Comparison of ENCODE assay signal across 22 cellular contexts in the genomic region with DNA sequence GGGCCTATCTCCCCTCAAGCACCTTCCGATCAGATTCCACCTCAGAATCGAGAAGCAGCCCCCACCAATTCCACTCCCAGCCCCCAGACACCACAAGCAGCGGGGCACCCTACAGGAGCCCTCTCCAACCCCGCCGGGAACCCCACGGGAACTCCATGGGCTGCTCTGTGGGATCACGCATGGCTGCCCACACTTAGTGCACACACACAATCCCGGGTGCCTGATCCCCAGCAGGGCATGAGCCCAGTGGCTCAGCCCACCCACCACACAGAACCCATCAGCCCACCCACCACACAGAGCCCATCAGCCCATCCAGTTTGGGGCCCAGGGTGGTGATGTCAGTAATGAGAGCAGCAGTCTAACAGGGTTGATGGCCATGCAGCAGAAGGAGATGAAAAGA.
"Had no signal": no experiment of that assay in that cellular context is flagged by ENCODE, and none has a peak within 500 bp of the region (broad histone marks: within the 10 kb centered on the region; RNA-seq: fewer than 3 reads in every experiment).

No MANE protein-coding gene starts in this region.

- FAIRE-seq: colon, frontal cortex had no signal

- ATAC-seq: left ventricle myocardium superior; lower lobe of right lung; naive thymus-derived CD8-positive, alpha-beta T cell; right cardiac atrium; stimulated activated effector memory CD8-positive, alpha-beta T cell treated with anti-CD3 and anti-CD28 coated beads, Interleukin-12 subunit alpha, Interleukin-12 subunit beta, amount 100 ng/mL, for 72 hours; stimulated activated naive CD8-positive, alpha-beta T cell treated with anti-CD3 and anti-CD28 coated beads, Interleukin-15, Interleukin-2, amounts not matched to agents 100 U/mL and 50 U/mL, for 24 hours; upper lobe of right lung had no signal

- DNase-seq: dorsolateral prefrontal cortex; effector CD4-positive, alpha-beta T cell; hypothalamus; immature natural killer cell; islet precursor cell; left ventricle myocardium superior; lower lobe of right lung; naive thymus-derived CD8-positive, alpha-beta T cell; nephron progenitor cell; right cardiac atrium; sigmoid colon; stimulated activated CD4-positive, alpha-beta T cell treated with anti-CD3 and anti-CD28 coated beads, Interleukin-2, amount 100 ng/mL, for 24 hours; stimulated activated CD4-positive, alpha-beta T cell treated with anti-CD3 and anti-CD28 coated beads, Interleukin-4, amount 100 ng/mL, for 24 hours; stimulated activated naive CD8-positive, alpha-beta T cell treated with anti-CD3 and anti-CD28 coated beads, Interleukin-15, Interleukin-2, amounts not matched to agents 100 U/mL and 50 U/mL, for 24 hours; substantia nigra; transverse colon; upper lobe of right lung; uterus had no signal

- H3K4me3 ChIP-seq: dorsolateral prefrontal cortex, lower lobe of right lung, prostate gland, sigmoid colon, transverse colon, upper lobe of right lung, uterus had no signal

- H3K36me3 ChIP-seq: lower lobe of right lung, prostate gland, sigmoid colon, transverse colon, upper lobe of right lung, uterus had no signal

- H3K9me3 ChIP-seq: lower lobe of right lung, prostate gland, sigmoid colon, transverse colon, upper lobe of right lung, uterus had no signal

- H3K27ac ChIP-seq: lower lobe of right lung, prostate gland, sigmoid colon, transverse colon, upper lobe of right lung, uterus had no signal

- H3K27me3 ChIP-seq: dorsolateral prefrontal cortex, upper lobe of right lung, uterus had no signal

- H3K4me1 ChIP-seq: lower lobe of right lung, prostate gland, sigmoid colon, transverse colon, upper lobe of right lung, uterus had no signal
